9 cellular contexts compared by ENCODE assay signal in the genomic region with DNA sequence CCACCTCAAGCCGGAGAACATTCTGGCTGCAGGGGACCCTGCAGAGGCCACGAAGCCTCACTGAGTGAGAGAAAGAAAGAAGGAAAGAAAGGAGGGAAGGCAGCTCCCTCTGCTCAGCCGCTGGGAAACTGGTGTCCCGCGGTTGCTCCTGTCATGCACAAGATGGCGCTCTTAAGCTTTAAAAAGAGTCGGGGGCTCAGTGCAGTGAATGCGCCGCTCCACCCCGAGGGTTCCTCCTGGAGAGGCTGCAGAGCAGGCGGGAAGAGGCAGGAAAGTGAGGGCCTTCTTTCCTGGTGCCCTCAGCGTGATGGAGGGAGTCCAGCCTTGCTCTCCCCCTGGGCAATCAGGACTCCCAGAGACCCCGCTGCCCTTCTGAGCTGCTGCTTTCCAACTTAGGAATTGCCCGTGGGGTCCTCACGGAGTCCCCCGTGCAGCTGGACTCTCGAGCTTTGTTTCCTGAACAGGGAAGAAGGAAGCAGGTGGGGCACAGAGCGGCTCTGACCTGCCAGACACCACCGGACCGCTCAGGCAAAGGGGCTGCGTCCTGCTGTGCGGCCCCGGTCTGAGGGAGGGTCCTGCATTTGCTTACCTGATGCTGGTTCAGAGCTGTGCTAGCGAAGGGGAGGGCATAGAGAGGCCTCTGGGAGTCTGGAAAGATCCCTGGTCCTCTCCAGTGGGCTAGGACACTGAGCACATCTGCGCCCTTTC.
DNase-seq lines count a peak whose midpoint lies in the region; ATAC-seq and TF ChIP-seq lines count a peak whose summit lies in the region.
"Had no signal": no experiment of that assay in that cellular context is flagged by ENCODE, and none has a peak within 500 bp of the region (broad histone marks: within the 10 kb centered on the region; RNA-seq: fewer than 3 reads in every experiment).

No MANE protein-coding gene starts in this region.

- WGBS in hepatocyte (ENCODE audit: low lambda C conversion rate, missing lambda C conversion rate) = 43% methylated on average over 25 of the region's 25 CpGs

- TF ChIP-seq CTCF in HL-60 (IDR thresholded peaks at IDR 0.05; ENCODE audit: insufficient read depth, low read length) = peak; percentile 11
- TF ChIP-seq CTCF in hepatocyte (IDR thresholded peaks at IDR 0.05; ENCODE audit: poor library complexity) = peak; percentile 85

- ATAC-seq in GM21529 (IDR thresholded peaks at IDR 0.05; ENCODE audit: unreplicated experiment) = no peak
- ATAC-seq in GM21390 (IDR thresholded peaks at IDR 0.05; ENCODE audit: unreplicated experiment) = no peak
- no peak for ATAC-seq in HG02763 (IDR thresholded peaks at IDR 0.05; ENCODE audit: unreplicated experiment)
- no peak for ATAC-seq in HG03521 (IDR thresholded peaks at IDR 0.05; ENCODE audit: unreplicated experiment)

- DNase-seq in DMS153 (lab: John Stamatoyannopoulos, UW) (peak; percentile 60), HL-60 (ENCODE audit: low read depth in 1 of 2, low spot score in 1 of 2) (peak in 1 of 2 experiments; percentile 25), SK-N-DZ (ENCODE audit: low spot score) (peak; percentile 29), hepatocyte (ENCODE audit: low spot score) (peak; percentile 85)

- no peak overlapping the region for H3K4me2 ChIP-seq in hepatocyte

- no peaks in the 10 kb centered on the region for H3K9me2 ChIP-seq in hepatocyte (replicated peaks; ENCODE audit: insufficient read depth)

- H3K27ac ChIP-seq in HL-60 (replicated peaks) (no peak overlapping the region), hepatocyte (no peak overlapping the region)
- H3K27ac ChIP-seq: epithelial cell of prostate had no signal

- peaks cover 14% of the 10 kb centered on the region for H3K27me3 ChIP-seq in HL-60 (ENCODE audit: insufficient read depth, poor library complexity, severe bottlenecking)
- H3K27me3 ChIP-seq in hepatocyte = peaks cover 22% of the 10 kb centered on the region

- H3K9me3 ChIP-seq in hepatocyte (ENCODE audit: low read depth) = no peaks in the 10 kb centered on the region

- no peaks in the 10 kb centered on the region for H3K79me2 ChIP-seq in hepatocyte

- no peak overlapping the region for H2AFZ ChIP-seq in hepatocyte

- H4K20me1 ChIP-seq in hepatocyte (ENCODE audit: insufficient read depth, poor library complexity, severe bottlenecking) = no peaks in the 10 kb centered on the region

- H3K4me3 ChIP-seq in HL-60 (replicated peaks; ENCODE audit: insufficient read depth, low read length) (no peak overlapping the region), hepatocyte (no peak overlapping the region)

- no peaks in the 10 kb centered on the region for H3K4me1 ChIP-seq in hepatocyte (ENCODE audit: insufficient read depth)

- no peaks in the 10 kb centered on the region for H3K36me3 ChIP-seq in hepatocyte (replicated peaks; ENCODE audit: insufficient read depth, low read depth)
